Comparison of ENCODE assay signal across 18 cellular contexts in the genomic region with DNA sequence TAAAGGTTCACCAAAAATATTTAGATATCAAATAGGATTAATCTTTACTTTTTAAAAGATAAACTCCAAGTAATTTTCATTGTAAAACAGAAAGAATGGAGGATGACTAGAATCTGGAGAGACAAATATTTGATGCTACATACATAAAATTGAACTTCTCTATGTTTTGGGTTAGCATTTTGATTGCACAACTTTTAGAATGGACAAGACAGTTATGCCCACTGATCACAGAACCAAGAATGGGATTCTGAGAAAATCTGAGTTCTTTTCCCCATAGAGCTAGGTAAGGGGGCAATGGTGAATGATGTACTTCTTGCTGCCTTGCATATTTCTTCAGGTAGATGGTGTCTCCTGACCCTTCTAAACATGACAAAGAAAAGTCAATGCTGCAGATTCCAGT.
A peak's percentile ranks its signal among the peaks of the same experiment; 100 is the strongest.
DNase-seq lines count a peak whose midpoint lies in the region; ATAC-seq, FAIRE-seq and TF ChIP-seq lines count a peak whose summit lies in the region.
"Had no signal": no experiment of that assay in that cellular context is flagged by ENCODE, and none has a peak within 500 bp of the region (broad histone marks: within the 10 kb centered on the region; RNA-seq: fewer than 3 reads in every experiment).

No MANE protein-coding gene starts in this region.

- TF ChIP-seq POLR2A in gastroesophageal sphincter (IDR thresholded peaks at IDR 0.05): no peak

- H3K9ac ChIP-seq in BLaER1: no peak overlapping the region
- no peak overlapping the region for H3K9ac ChIP-seq in Karpas-422 (ENCODE audit: low read length)

- H3K27me3 ChIP-seq in BLaER1: no peaks in the 10 kb centered on the region
- no peaks in the 10 kb centered on the region for H3K27me3 ChIP-seq in Karpas-422 (ENCODE audit: low read length)
- H3K27me3 ChIP-seq in WERI-Rb-1 (ENCODE audit: insufficient read depth, low read depth, severe bottlenecking): no peaks in the 10 kb centered on the region
- H3K27me3 ChIP-seq in gastroesophageal sphincter: no peaks in the 10 kb centered on the region

- H2AFZ ChIP-seq in Karpas-422 (ENCODE audit: low read length): peak overlapping the region; percentile 57

- H3K27ac ChIP-seq in BLaER1 (peak overlapping the region; percentile 88), Karpas-422 (ENCODE audit: low read length) (peak overlapping the region; percentile 76), WERI-Rb-1 (peak overlapping the region; percentile 32), gastroesophageal sphincter (no peak overlapping the region)
- H3K27ac ChIP-seq: C4-2B, HL-60 had no signal

- H3K4me2 ChIP-seq in BLaER1: peak overlapping the region; percentile 69
- peak overlapping the region; percentile 32 for H3K4me2 ChIP-seq in Karpas-422 (ENCODE audit: low read depth, low read length, poor library complexity, severe bottlenecking)

- H3K9me2 ChIP-seq in Karpas-422 (replicated peaks; ENCODE audit: insufficient read depth, low read length): no peaks in the 10 kb centered on the region

- H3K4me1 ChIP-seq in BLaER1: peaks cover 85% of the 10 kb centered on the region
- H3K4me1 ChIP-seq in Karpas-422 (ENCODE audit: low read length): peaks cover 81% of the 10 kb centered on the region
- peaks cover 0 to 23% (median 3%) of the 10 kb centered on the region in 3 donors for H3K4me1 ChIP-seq in gastroesophageal sphincter

- peak; percentile 65 for FAIRE-seq in islet of Langerhans (lab: Jason Lieb, UNC)
- FAIRE-seq: G401.6, GM12891, H54 had no signal

- no peak for ATAC-seq in GM18498 (IDR thresholded peaks at IDR 0.05; ENCODE audit: unreplicated experiment)
- no peak for ATAC-seq in gastroesophageal sphincter
- ATAC-seq: HCT116 had no signal

- no peak for TF ChIP-seq CTCF in WERI-Rb-1 (IDR thresholded peaks at IDR 0.05; ENCODE audit: low read depth, low read length)
- no peak for TF ChIP-seq CTCF in gastroesophageal sphincter (IDR thresholded peaks at IDR 0.05)

- H3K9me3 ChIP-seq in BLaER1 (peaks cover 13% of the 10 kb centered on the region), Karpas-422 (ENCODE audit: low read length) (no peaks in the 10 kb centered on the region), WERI-Rb-1 (ENCODE audit: severe bottlenecking) (no peaks in the 10 kb centered on the region), gastroesophageal sphincter (no peaks in the 10 kb centered on the region)

- no peak for DNase-seq in Karpas-422
- no peak for DNase-seq in WERI-Rb-1
- no peak for DNase-seq in AG20443 (ENCODE audit: low spot score)
- no peak for DNase-seq in cortex of kidney (lab: John Stamatoyannopoulos, UW)
- DNase-seq: 8988T; CD4-positive, alpha-beta memory T cell; DMS79 treated with DMSO at 0.1 percent for 48 hours; EL had no signal

- H4K20me1 ChIP-seq in BLaER1 (no peaks in the 10 kb centered on the region), Karpas-422 (ENCODE audit: insufficient read depth, low read depth, low read length) (no peaks in the 10 kb centered on the region)

- H3K4me3 ChIP-seq in BLaER1: no peak overlapping the region
- H3K4me3 ChIP-seq in Karpas-422 (ENCODE audit: low read length): no peak overlapping the region
- no peak overlapping the region for H3K4me3 ChIP-seq in WERI-Rb-1 (ENCODE audit: low read depth, low read length)
- no peak overlapping the region for H3K4me3 ChIP-seq in gastroesophageal sphincter

- H3K36me3 ChIP-seq in BLaER1 (no peaks in the 10 kb centered on the region), Karpas-422 (ENCODE audit: insufficient read depth, low read length) (no peaks in the 10 kb centered on the region), WERI-Rb-1 (no peaks in the 10 kb centered on the region), gastroesophageal sphincter (no peaks in the 10 kb centered on the region)

- H3K79me2 ChIP-seq in Karpas-422 (ENCODE audit: low read length): no peaks in the 10 kb centered on the region

- no peak for TF ChIP-seq EP300 in gastroesophageal sphincter (IDR thresholded peaks at IDR 0.05)

Comparison
In these comparisons a context has a peak if more than half of its experiments do, and no peak if none do; other contexts are left out.
1. H3K27ac ChIP-seq: peak in BLaER1 (single experiment), Karpas-422 (single experiment) and WERI-Rb-1 (single experiment); none in gastroesophageal sphincter (0 of 4).